8 cellular contexts compared by ENCODE assay signal in the genomic region with DNA sequence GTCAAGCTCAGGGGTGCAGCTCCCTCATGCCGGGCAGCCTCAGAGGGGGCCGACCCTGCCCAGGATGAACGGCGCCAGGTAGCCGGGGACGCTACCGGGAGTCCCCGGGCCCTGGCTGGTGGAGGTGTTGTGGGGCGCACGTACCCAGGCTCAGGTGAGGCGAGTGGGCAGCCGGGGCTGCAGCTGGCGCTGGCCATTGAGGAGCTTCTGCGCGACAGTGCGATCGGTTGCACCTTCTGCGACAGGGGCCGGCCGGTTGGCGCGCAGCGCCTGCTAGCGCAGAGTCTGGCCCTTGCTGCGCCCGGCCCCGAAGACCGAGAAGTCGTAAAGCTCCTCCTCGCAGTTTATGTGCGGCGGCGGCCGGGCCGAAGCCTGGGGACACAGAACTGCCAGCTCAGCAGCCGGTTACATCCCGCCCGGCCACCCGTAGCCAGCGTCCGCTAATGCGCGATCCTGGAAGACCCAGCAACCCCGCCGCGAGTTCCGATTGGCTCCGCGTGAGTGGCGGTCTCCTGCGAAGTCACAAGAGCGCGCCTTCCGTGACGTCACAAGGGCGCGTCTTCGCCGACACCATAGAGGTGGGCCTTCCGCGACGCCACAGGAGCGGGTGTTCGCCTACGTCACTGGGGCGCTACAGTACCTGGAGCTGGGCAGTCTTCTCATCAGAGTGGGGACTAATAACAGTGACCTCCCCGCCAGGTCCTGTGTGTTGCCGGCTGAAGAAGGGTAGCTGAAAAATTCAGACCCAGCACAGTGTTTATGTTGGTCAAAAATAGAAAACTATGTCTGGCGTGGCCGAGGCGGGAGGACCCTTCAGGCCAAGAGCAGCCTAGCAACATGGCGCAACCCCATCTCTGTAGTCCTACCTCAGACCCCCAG.
A peak's percentile ranks its signal among the peaks of the same experiment; 100 is the strongest.
DNase-seq lines count a peak whose midpoint lies in the region; ATAC-seq and TF ChIP-seq lines count a peak whose summit lies in the region.
"Not testable (repeated sequence)": the region's sequence is repeated elsewhere in the genome, so short reads cannot be mapped to it uniquely, and the experiment has no call there.

No MANE protein-coding gene starts in this region.

- H3K36me3 ChIP-seq in CD4-positive, CD25-positive, alpha-beta regulatory T cell (ENCODE audit: control insufficient read depth, insufficient read depth, low read length); duodenal mucosa (ENCODE audit: control insufficient read depth in 1 of 2, insufficient read depth in 2 of 2, low read length in 2 of 2): not testable (repeated sequence)

- H3K27me3 ChIP-seq in CD4-positive, CD25-positive, alpha-beta regulatory T cell (ENCODE audit: control insufficient read depth, insufficient read depth, low read length); duodenal mucosa (ENCODE audit: control insufficient read depth in 1 of 2, insufficient read depth in 2 of 2, low read length in 2 of 2): not testable (repeated sequence)

- H3K9ac ChIP-seq in duodenal mucosa (ENCODE audit: low read depth in 1 of 2, low read length in 2 of 2), result peak overlapping the region; percentile 71 to 80

- DNase-seq in CD4-positive, CD25-positive, alpha-beta regulatory T cell, result peak; percentile 97 to 98 (median 98)
- DNase-seq in NCI-H774 (lab: John Stamatoyannopoulos, UW) (peak; percentile 96), lower leg skin (ENCODE audit: low spot score in 2 of 2) (peak; percentile 97 to 99)
- peak; percentile 98 for DNase-seq in activated CD4-positive, alpha-beta memory T cell treated with anti-CD3 and anti-CD28 coated beads for 36 hours
- DNase-seq in stimulated activated CD4-positive, alpha-beta T cell treated with anti-CD3 and anti-CD28 coated beads, Interleukin-4, amount 100 ng/mL, for 4 hours, result peak; percentile 97 to 98

- intact Hi-C loops in activated CD4-positive, alpha-beta memory T cell treated with anti-CD3 and anti-CD28 coated beads for 36 hours (cut with micrococcal nuclease); lower leg skin (cut with DNase I; ENCODE audit: low total_unique reads): not testable (repeated sequence)

- H3K4me1 ChIP-seq in CD4-positive, CD25-positive, alpha-beta regulatory T cell (ENCODE audit: control insufficient read depth, insufficient read depth, low read length, poor library complexity, severe bottlenecking), result peaks cover 12% of the 10 kb centered on the region
- not testable (repeated sequence) for H3K4me1 ChIP-seq in duodenal mucosa (ENCODE audit: control insufficient read depth in 1 of 2, insufficient read depth in 2 of 2, low read length in 2 of 2)

- H3K4me1 Mint-ChIP-seq in CD4-positive, CD25-positive, alpha-beta regulatory T cell, result peaks cover 6 to 26% (median 10%) of the 10 kb centered on the region in 4 donors
- not testable (repeated sequence) for H3K4me1 Mint-ChIP-seq in activated CD4-positive, alpha-beta memory T cell treated with anti-CD3 and anti-CD28 coated beads for 36 hours (ENCODE audit: low read depth)

- peak overlapping the region; percentile 96 to 99 (median 98) for H3K4me3 Mint-ChIP-seq in CD4-positive, CD25-positive, alpha-beta regulatory T cell
- peak overlapping the region; percentile 90 for H3K4me3 Mint-ChIP-seq in activated CD4-positive, alpha-beta memory T cell treated with anti-CD3 and anti-CD28 coated beads for 36 hours

- peak overlapping the region; percentile 69 for H3K4me3 ChIP-seq in CD4-positive, CD25-positive, alpha-beta regulatory T cell (ENCODE audit: low read depth, low read length)
- H3K4me3 ChIP-seq in duodenal mucosa (ENCODE audit: low read depth in 1 of 2, low read length in 2 of 2) (peak overlapping the region; percentile 68 to 82), lower leg skin (ENCODE audit: low read depth, poor library complexity, severe bottlenecking) (peak overlapping the region; percentile 93)

- 0 to 1% methylated on average over 7 to 46 of the region's 72 CpGs for WGBS in lower leg skin, 2 donors

- H3K27ac Mint-ChIP-seq in CD4-positive, CD25-positive, alpha-beta regulatory T cell, result peak overlapping the region; percentile 97 to 99 (median 99)
- peak overlapping the region; percentile 94 for H3K27ac Mint-ChIP-seq in activated CD4-positive, alpha-beta memory T cell treated with anti-CD3 and anti-CD28 coated beads for 36 hours

- CTCF ChIA-PET in activated CD4-positive, alpha-beta memory T cell treated with anti-CD3 and anti-CD28 coated beads for 36 hours (lab: Charles Lee), result not testable (repeated sequence)

- POLR2A ChIA-PET in activated CD4-positive, alpha-beta memory T cell treated with anti-CD3 and anti-CD28 coated beads for 36 hours (lab: Charles Lee), result interaction anchor here (0.6 kb wide), 1 partner anchor 167 kb away, joined by 3 read pairs; no protein-coding TSS in a partner anchor

- ATAC-seq in CD4-positive, CD25-positive, alpha-beta regulatory T cell (ENCODE audit: low read depth in 2 of 2), result peak; percentile 98
- ATAC-seq in GM19438 (IDR thresholded peaks at IDR 0.05; ENCODE audit: low read depth, unreplicated experiment) (peak; percentile 100), HG03571 (IDR thresholded peaks at IDR 0.05; ENCODE audit: unreplicated experiment) (peak; percentile 100)

- TF ChIP-seq POLR2A in lower leg skin (IDR thresholded peaks at IDR 0.05), result not testable (repeated sequence)

- not testable (repeated sequence) for TF ChIP-seq CTCF in lower leg skin (IDR thresholded peaks at IDR 0.05)

- H3K27me3 Mint-ChIP-seq in CD4-positive, CD25-positive, alpha-beta regulatory T cell; activated CD4-positive, alpha-beta memory T cell treated with anti-CD3 and anti-CD28 coated beads for 36 hours: not testable (repeated sequence)

- peak overlapping the region; percentile 88 for H3K27ac ChIP-seq in CD4-positive, CD25-positive, alpha-beta regulatory T cell (ENCODE audit: insufficient read depth, low read length, poor library complexity, severe bottlenecking)
- peak overlapping the region; percentile 89 for H3K27ac ChIP-seq in duodenal mucosa (ENCODE audit: low read depth, low read length)

- H3K9me3 ChIP-seq in CD4-positive, CD25-positive, alpha-beta regulatory T cell (ENCODE audit: control insufficient read depth in 2 of 2, low read length in 2 of 2); duodenal mucosa (ENCODE audit: control insufficient read depth in 1 of 2, low read length in 2 of 2): not testable (repeated sequence)

- not testable (repeated sequence) for H3K36me3 Mint-ChIP-seq in CD4-positive, CD25-positive, alpha-beta regulatory T cell; activated CD4-positive, alpha-beta memory T cell treated with anti-CD3 and anti-CD28 coated beads for 36 hours

- H3K9me3 Mint-ChIP-seq in CD4-positive, CD25-positive, alpha-beta regulatory T cell; activated CD4-positive, alpha-beta memory T cell treated with anti-CD3 and anti-CD28 coated beads for 36 hours: not testable (repeated sequence)

Comparison
In these comparisons a context has a peak if more than half of its experiments do, and no peak if none do; other contexts are left out.
1. Peak in every context shown above with its lines: DNase-seq, ATAC-seq, H3K4me3 ChIP-seq and H3K27ac ChIP-seq.